In genomic region chr18:79940814-79941472, GRCh38 we compare ENCODE assay signal across 2 cellular contexts.
TF ChIP-seq lines count a peak whose summit lies in the region.

No MANE protein-coding gene starts in this region.

TF ChIP-seq in liver, 16 proteins besides CTCF, POLR2A, EP300 and RAD21:
- TF ChIP-seq GABPA (IDR thresholded peaks at IDR 0.05 in 1 of 2, conservative IDR thresholded peaks at IDR 0.05 in 1 of 2) (no peak), RXRA (IDR thresholded peaks at IDR 0.05) (no peak), ATF3 (IDR thresholded peaks at IDR 0.05) (no peak)

TF ChIP-seq in HepG2, 621 proteins besides CTCF, POLR2A, EP300 and RAD21:
- TF ChIP-seq KAT2B (IDR thresholded peaks at IDR 0.05; ENCODE audit: borderline replicate concordance, low read depth, low read length) (no peak), MLXIP (CRISPR knock-in tag; IDR thresholded peaks at IDR 0.05; ENCODE audit: borderline replicate concordance) (no peak), PITX1 (CRISPR knock-in tag; IDR thresholded peaks at IDR 0.05) (no peak), SAP130 (CRISPR knock-in tag; IDR thresholded peaks at IDR 0.05; ENCODE audit: low read depth) (no peak), NKX3-1 (CRISPR knock-in tag; IDR thresholded peaks at IDR 0.05) (no peak), ZNF549 (CRISPR knock-in tag; IDR thresholded peaks at IDR 0.05) (no peak), ZNF138 (CRISPR knock-in tag; IDR thresholded peaks at IDR 0.05; ENCODE audit: low read depth) (no peak), ZNF788 (CRISPR knock-in tag; IDR thresholded peaks at IDR 0.05; ENCODE audit: borderline replicate concordance) (no peak), MAFG (CRISPR knock-in tag; IDR thresholded peaks at IDR 0.05) (no peak), ZNF296 (CRISPR knock-in tag; conservative IDR thresholded peaks at IDR 0.05) (no peak), PHF21A (CRISPR knock-in tag; IDR thresholded peaks at IDR 0.05) (no peak), ZNF451 (CRISPR knock-in tag; IDR thresholded peaks at IDR 0.05) (no peak), ATF7-NPFF (CRISPR knock-in tag; IDR thresholded peaks at IDR 0.05; ENCODE audit: low read depth) (no peak), AGO2 (optimal IDR thresholded peaks at IDR 0.05; ENCODE audit: low read depth, low read length) (no peak), ARID4A (CRISPR knock-in tag; IDR thresholded peaks at IDR 0.05; ENCODE audit: borderline replicate concordance) (no peak), ZNF761 (CRISPR knock-in tag; conservative IDR thresholded peaks at IDR 0.05) (no peak), ZBTB40 (IDR thresholded peaks at IDR 0.05) (no peak), ZBTB40 (CRISPR knock-in tag; IDR thresholded peaks at IDR 0.05) (no peak), NR2F6 (IDR thresholded peaks at IDR 0.05) (no peak), NR2F6 (CRISPR knock-in tag; IDR thresholded peaks at IDR 0.05) (no peak), IRF9 (CRISPR knock-in tag; IDR thresholded peaks at IDR 0.05; ENCODE audit: borderline replicate concordance) (no peak), MAX (IDR thresholded peaks at IDR 0.05) (no peak)
TF ChIP-seq in HepG2: peak in this region for 0.
